1 cellular context compared by ENCODE assay signal in genomic region chr16:68790944-68791343, GRCh38.
A peak's percentile ranks its signal among the peaks of the same experiment; 100 is the strongest.
TF ChIP-seq lines count a peak whose summit lies in the region.

No MANE protein-coding gene starts in this region.

TF ChIP-seq in K562, 482 proteins besides CTCF, POLR2A, EP300 and RAD21:
- TF ChIP-seq TOE1 (IDR thresholded peaks at IDR 0.05; ENCODE audit: borderline replicate concordance): no peak
- no peak for TF ChIP-seq TOE1 (CRISPR knock-in tag; IDR thresholded peaks at IDR 0.05; ENCODE audit: borderline replicate concordance, low read depth)
- TF ChIP-seq ZKSCAN1 (IDR thresholded peaks at IDR 0.05; ENCODE audit: low read depth, low read length): peak; percentile 88
TF ChIP-seq in K562: peak in this region for 1.
